1 cellular context compared by ENCODE assay signal in genomic region chr11:25734592-25735211, GRCh38.
TF ChIP-seq lines count a peak whose summit lies in the region.

No MANE protein-coding gene starts in this region.

TF ChIP-seq in GM23338, 12 proteins besides CTCF, POLR2A, EP300 and RAD21 (continued from another document):
- TF ChIP-seq ETS1 (IDR thresholded peaks at IDR 0.05) (no peak), ZNF114 (CRISPR knock-in tag; IDR thresholded peaks at IDR 0.05) (no peak), CREB1 (CRISPR knock-in tag; IDR thresholded peaks at IDR 0.05; ENCODE audit: low read depth) (no peak), EZH2phosphoT487 (IDR thresholded peaks at IDR 0.05; ENCODE audit: unreplicated experiment) (no peak), ZNF462 (CRISPR knock-in tag; IDR thresholded peaks at IDR 0.05) (no peak)
